ENCODE assay signal across 25 cellular contexts in genomic region chr18:621181-621580, GRCh38. TPM values are rescaled to one million over a fixed set of nuclear protein-coding genes. Genes with fewer than 3 reads are reported as not detected.
DNase-seq lines count a peak whose midpoint lies in the region; ATAC-seq, FAIRE-seq and TF ChIP-seq lines count a peak whose summit lies in the region.
"Had no signal": no experiment of that assay in that cellular context is flagged by ENCODE, and none has a peak within 500 bp of the region (broad histone marks: within the 10 kb centered on the region; RNA-seq: fewer than 3 reads in every experiment).

No MANE protein-coding gene starts in this region.

- intact Hi-C loops in HepG2 (cut with micrococcal nuclease; ENCODE audit: unreplicated experiment) = loop anchor here (5.0 to 10.0 kb wide), 2 partner anchors 36 to 84 kb away; partner anchors contain the start of gene TYMS
- intact Hi-C loops in right lobe of liver (cut with DNase I) = no loop called here

- H4K20me1 ChIP-seq in HepG2 (ENCODE audit: insufficient read depth, low read length) = no peaks in the 10 kb centered on the region

- in situ Hi-C loops in HepG2 (cut with HindIII; ENCODE audit: extremely low pct_ligation_motif_present, low pct_unique_long_range_greater_than_20kb) = loop anchor here (25.0 kb wide), 1 partner anchor 216 kb away; no protein-coding TSS in a partner anchor

- no peak for TF ChIP-seq CTCF in HepG2 (CRISPR knock-in tag; IDR thresholded peaks at IDR 0.05)
- TF ChIP-seq CTCF in right lobe of liver (IDR thresholded peaks at IDR 0.05) = no peak
- no peak for TF ChIP-seq CTCF in foreskin fibroblast (IDR thresholded peaks at IDR 0.05; ENCODE audit: low read depth, low read length)
- TF ChIP-seq CTCF in HFFc6 (IDR thresholded peaks at IDR 0.05) = no peak

- BruUV-seq in HepG2 (replicated peaks; lab: Mats Ljungman, UMichigan) = no TSS peak

- H3K36me3 Mint-ChIP-seq in immature natural killer cell = no peaks in the 10 kb centered on the region
- H3K36me3 Mint-ChIP-seq in HFFc6 (ENCODE audit: low read depth) = no peaks in the 10 kb centered on the region
- H3K36me3 Mint-ChIP-seq: CD4-positive, alpha-beta memory T cell; type B pancreatic cell had no signal

- no peaks in the 10 kb centered on the region for H3K9me3 Mint-ChIP-seq in immature natural killer cell
- H3K9me3 Mint-ChIP-seq in HFFc6 = no peaks in the 10 kb centered on the region
- H3K9me3 Mint-ChIP-seq: CD4-positive, alpha-beta memory T cell; stimulated activated naive CD8-positive, alpha-beta T cell treated with anti-CD3 and anti-CD28 coated beads, Interleukin-15, amount 100 ng/mL, for 72 hours; type B pancreatic cell had no signal

- H2AFZ ChIP-seq in HepG2 (ENCODE audit: low read length) = no peak overlapping the region

- H3K4me1 Mint-ChIP-seq in immature natural killer cell = peaks cover 0 to 1% of the 10 kb centered on the region in 2 donors
- peaks cover 5% of the 10 kb centered on the region; the same call in 1 of the 2 replicates for H3K4me1 Mint-ChIP-seq in HFFc6 (ENCODE audit: low read depth)
- H3K4me1 Mint-ChIP-seq: stimulated activated naive CD8-positive, alpha-beta T cell treated with anti-CD3 and anti-CD28 coated beads, Interleukin-15, amount 100 ng/mL, for 72 hours had no signal

- H3K27me3 ChIP-seq in HepG2 (ENCODE audit: control insufficient read depth in 1 of 2, insufficient read depth in 2 of 2, low read length in 2 of 2) = peaks cover 0 to 5% of the 10 kb centered on the region in 2 experiments; a peak in 2 of 5 replicates
- no peaks in the 10 kb centered on the region for H3K27me3 ChIP-seq in right lobe of liver
- H3K27me3 ChIP-seq: sigmoid colon had no signal

- H3K36me3 ChIP-seq in HepG2 (replicated peaks in 1 of 2; ENCODE audit: control insufficient read depth in 1 of 2, insufficient read depth in 2 of 2, low read length in 2 of 2) (no peaks in the 10 kb centered on the region), right lobe of liver (no peaks in the 10 kb centered on the region)
- H3K36me3 ChIP-seq: lower lobe of right lung, sigmoid colon had no signal

- H3K4me1 ChIP-seq in HepG2 (ENCODE audit: insufficient read depth, low read length) = peaks cover 6% of the 10 kb centered on the region
- no peaks in the 10 kb centered on the region for H3K4me1 ChIP-seq in right lobe of liver
- H3K4me1 ChIP-seq: sigmoid colon had no signal

- H3K27ac ChIP-seq in HepG2 (ENCODE audit: extremely low read length, insufficient read depth, low read length) = no peak overlapping the region
- no peak overlapping the region for H3K27ac ChIP-seq in right lobe of liver
- H3K27ac ChIP-seq: lower lobe of right lung, sigmoid colon had no signal

- ATAC-seq in HepG2 (peak; percentile 39; the same call in 2 of the 3 replicates), right lobe of liver (no peak)
- ATAC-seq: stimulated activated naive CD8-positive, alpha-beta T cell treated with anti-CD3 and anti-CD28 coated beads, Interleukin-15, amount 100 ng/mL, for 72 hours had no signal

- WGBS in HepG2 (ENCODE audit: low lambda C conversion rate) = 0% methylated on average over 3 of the region's 4 CpGs
- WGBS in right lobe of liver (ENCODE audit: insufficient coverage, low coverage, low lambda C conversion rate, missing lambda C conversion rate) = 28% methylated on average over 4 of the region's 4 CpGs

- POLR2A ChIA-PET in HepG2 (lab: Yijun Ruan, JAX) = no interaction called here

- no peak overlapping the region for H3K4me3 ChIP-seq in HepG2 (replicated peaks in 1 of 3; ENCODE audit: insufficient read depth in 1 of 3, low read depth in 2 of 3, low read length in 3 of 3)
- H3K4me3 ChIP-seq in right lobe of liver = no peak overlapping the region
- no peak overlapping the region for H3K4me3 ChIP-seq in foreskin fibroblast (ENCODE audit: low read depth in 1 of 2, low read length in 2 of 2)
- H3K4me3 ChIP-seq: lower lobe of right lung, sigmoid colon had no signal

- H3K9me3 ChIP-seq in HepG2 (ENCODE audit: low read length) (no peaks in the 10 kb centered on the region), right lobe of liver (no peaks in the 10 kb centered on the region)
- H3K9me3 ChIP-seq: lower lobe of right lung, sigmoid colon had no signal

- H3K4me2 ChIP-seq in HepG2 (ENCODE audit: low read depth, low read length) = no peak overlapping the region

- FAIRE-seq in HepG2 (lab: Jason Lieb, UNC) = no peak
- FAIRE-seq: H1 had no signal

- H3K4me3 Mint-ChIP-seq in immature natural killer cell = no peak overlapping the region
- no peak overlapping the region for H3K4me3 Mint-ChIP-seq in HFFc6
- H3K4me3 Mint-ChIP-seq: CD4-positive, alpha-beta memory T cell; stimulated activated naive CD8-positive, alpha-beta T cell treated with anti-CD3 and anti-CD28 coated beads, Interleukin-15, amount 100 ng/mL, for 72 hours; type B pancreatic cell had no signal

- no peak overlapping the region for H3K9ac ChIP-seq in HepG2 (ENCODE audit: insufficient read depth, low read depth, low read length)

- TF ChIP-seq POLR2A in HepG2 (IDR thresholded peaks at IDR 0.05; ENCODE audit: insufficient read depth in 1 of 2, low read depth in 2 of 2, low read length in 2 of 2) (no peak), right lobe of liver (IDR thresholded peaks at IDR 0.05) (no peak)

- no peak for TF ChIP-seq RAD21 in HepG2 (CRISPR knock-in tag; IDR thresholded peaks at IDR 0.05)

- H3K27me3 Mint-ChIP-seq in immature natural killer cell (ENCODE audit: low read depth in 3 of 3) (peaks cover 4 to 6% (median 4%) of the 10 kb centered on the region in 3 donors), HFFc6 (ENCODE audit: insufficient read depth) (peaks cover 27% of the 10 kb centered on the region)
- H3K27me3 Mint-ChIP-seq: stimulated activated naive CD8-positive, alpha-beta T cell treated with anti-CD3 and anti-CD28 coated beads, Interleukin-15, amount 100 ng/mL, for 72 hours had no signal

- TF ChIP-seq EP300 in HepG2 (IDR thresholded peaks at IDR 0.05; ENCODE audit: low read depth in 2 of 2, low read length in 2 of 2) (no peak), HepG2 (CRISPR knock-in tag; IDR thresholded peaks at IDR 0.05; ENCODE audit: borderline replicate concordance) (no peak)

- H3K27ac Mint-ChIP-seq in immature natural killer cell = no peak overlapping the region
- no peak overlapping the region for H3K27ac Mint-ChIP-seq in HFFc6
- H3K27ac Mint-ChIP-seq: CD4-positive, alpha-beta memory T cell; stimulated activated naive CD8-positive, alpha-beta T cell treated with anti-CD3 and anti-CD28 coated beads, Interleukin-15, amount 100 ng/mL, for 72 hours; type B pancreatic cell had no signal

- no peaks in the 10 kb centered on the region for H3K79me2 ChIP-seq in HepG2 (ENCODE audit: insufficient read depth, low read length)

- CTCF ChIA-PET in HepG2 (lab: Yijun Ruan, JAX; ENCODE audit: low intra/inter-chr PET ratio, low total read pairs) = no interaction called here

- DNase-seq in HepG2 (ENCODE audit: low spot score) (no peak), right lobe of liver (no peak), SK-N-DZ (ENCODE audit: low spot score) (peak; percentile 37), foreskin fibroblast (peak; percentile 76 to 89), immature natural killer cell (no peak), dermis blood vessel endothelial cell (no peak), HFFc6 (no peak), NCI-H2107 treated with DMSO at 0.1 percent for 48 hours (lab: John Stamatoyannopoulos, UW; ENCODE audit: unreplicated experiment) (no peak)
- DNase-seq: activated naive CD4-positive, alpha-beta T cell; activated T-cell treated with anti-CD3 and anti-CD28 coated beads for 4 hours; aorta; CD4-positive, alpha-beta memory T cell; DMS53; KG1; lower lobe of right lung; NCI-H1105 treated with DMSO at 0.1 percent for 48 hours; NK-92 treated with Interleukin-12 subunit alpha and Interleukin-12 subunit beta, amount 100 ng/mL, for 24 hours; sigmoid colon; stimulated activated CD4-positive, alpha-beta T cell treated with anti-CD3 and anti-CD28 coated beads, Interleukin-1b, Interleukin-23, amount 100 ng/mL, for 48 hours; stimulated activated naive CD8-positive, alpha-beta T cell treated with anti-CD3 and anti-CD28 coated beads, Interleukin-15, amount 100 ng/mL, for 72 hours had no signal

RNA-seq across cellular contexts. Expression of gene CLUL1, which starts 24.4 kb away (rescaled TPM):
- not detected in 2 replicates for total RNA-seq in HepG2 (2016; rRNA removed; fragmentation: Illumina TruSeq; extraction: Trizol)
- not detected in 2 replicates for total RNA-seq in HepG2 (2016; cell fraction: cytosol; rRNA removed; fragmentation: Illumina TruSeq; extraction: Trizol; ENCODE audit: low read depth)
- 0.06 TPM in 1 of 2 replicates, not detected in the other for total RNA-seq in HepG2 (2016; cell fraction: insoluble cytoplasmic fraction; rRNA removed; fragmentation: Illumina TruSeq; extraction: Trizol)
- total RNA-seq in HepG2 (2016; cell fraction: membrane; rRNA removed; fragmentation: Illumina TruSeq; extraction: Trizol) = 0.46 TPM in 1 of 2 replicates, not detected in the other
- not detected in 2 replicates for total RNA-seq in HepG2 (2016; cell fraction: nucleus; rRNA removed; fragmentation: Illumina TruSeq; extraction: Trizol)
- polyA plus RNA-seq in HepG2 (2011; rRNA removed) = 0.04 and 0.05 TPM in 2 replicates
- polyA plus RNA-seq in HepG2 (2011; cell fraction: cytosol; rRNA removed) = 0.09 and 0.13 TPM in 2 replicates
- polyA plus RNA-seq in HepG2 (2011; cell fraction: nucleus; rRNA removed) = not detected in 2 replicates
- polyA plus RNA-seq in HepG2 (2012) = 0.13 and 0.16 TPM in 2 replicates
- 0.08 and 0.17 TPM in 2 replicates for polyA plus RNA-seq in HepG2 (2016; cell fraction: cytosol; fragmentation: Illumina TruSeq; extraction: Trizol; ENCODE audit: low read depth)
- polyA plus RNA-seq in HepG2 (2016; cell fraction: insoluble cytoplasmic fraction; fragmentation: Illumina TruSeq; extraction: Trizol; ENCODE audit: low read depth) = not detected in 2 replicates
- polyA plus RNA-seq in HepG2 (2016; cell fraction: membrane; fragmentation: Illumina TruSeq; extraction: Trizol; ENCODE audit: low read depth) = not detected in 2 replicates
- polyA plus RNA-seq in HepG2 (2016; cell fraction: nucleus; fragmentation: Illumina TruSeq; extraction: Trizol; ENCODE audit: insufficient read depth, low read depth) = not detected in 2 replicates
- not detected in 2 replicates for polyA minus RNA-seq in HepG2 (2011; rRNA and poly(A)+ RNA removed; ENCODE audit: low replicate concordance)
- polyA minus RNA-seq in HepG2 (2011; cell fraction: cytosol; rRNA and poly(A)+ RNA removed) = not detected in 2 replicates
- polyA minus RNA-seq in HepG2 (2011; cell fraction: nucleus; rRNA and poly(A)+ RNA removed) = 0.64 TPM in 1 of 2 replicates, not detected in the other
- total RNA-seq in right lobe of liver = not detected
- polyA plus RNA-seq in SK-N-DZ (2014; cell fraction: cytosol; rRNA removed) = 0.21 TPM in 1 of 2 replicates, not detected in the other
- not detected in 2 replicates for polyA plus RNA-seq in SK-N-DZ (2014; cell fraction: nucleus; rRNA removed)
- polyA plus RNA-seq in immature natural killer cell = under 1 TPM in 1 of 3 donors, not detected in 2; 0.24 TPM
- total RNA-seq in dermis blood vessel endothelial cell = under 0.01 and 0.05 TPM in 2 replicates
- not detected for total RNA-seq in HFFc6 (2021; fragmentation: NEBNext Ultra II Directional; extraction: Animal tissue kit (Norgen Biotek cat#: 25700))
- total RNA-seq: aorta; CD4-positive, alpha-beta memory T cell; chondrocyte; glomerular endothelial cell; H1 had no signal
- polyA plus RNA-seq: aorta; CD4-positive, alpha-beta memory T cell had no signal

RNA-seq across cellular contexts. Expression of gene TYMS, which starts 36.3 kb away (rescaled TPM):
- total RNA-seq in HepG2 (2016; rRNA removed; fragmentation: Illumina TruSeq; extraction: Trizol) (80.1 and 186 TPM in 2 replicates), right lobe of liver (10 to 100 TPM in 1 of 6 experiments, 1 to 10 TPM in 5; 1.1 to 14.9 (median 4.2) TPM), dermis blood vessel endothelial cell (22.6 and 132 TPM in 2 replicates)
- total RNA-seq in HepG2 (2016; cell fraction: cytosol; rRNA removed; fragmentation: Illumina TruSeq; extraction: Trizol; ENCODE audit: low read depth) = 27.2 and 31.4 TPM in 2 replicates
- total RNA-seq in HepG2 (2016; cell fraction: insoluble cytoplasmic fraction; rRNA removed; fragmentation: Illumina TruSeq; extraction: Trizol) = 77.9 and 183 TPM in 2 replicates
- total RNA-seq in HepG2 (2016; cell fraction: membrane; rRNA removed; fragmentation: Illumina TruSeq; extraction: Trizol) = 91.3 and 92.9 TPM in 2 replicates
- total RNA-seq in HepG2 (2016; cell fraction: nucleus; rRNA removed; fragmentation: Illumina TruSeq; extraction: Trizol) = 89.4 and 101 TPM in 2 replicates
- polyA plus RNA-seq in HepG2 (2011; rRNA removed) (84.9 and 106 TPM in 2 replicates), immature natural killer cell (10 to 100 TPM; 12.6 to 16.9 (median 14.5) TPM)
- polyA plus RNA-seq in HepG2 (2011; cell fraction: cytosol; rRNA removed) = 66.6 and 93.1 TPM in 2 replicates
- 30.9 and 37.2 TPM in 2 replicates for polyA plus RNA-seq in HepG2 (2011; cell fraction: nucleus; rRNA removed)
- 69.5 and 111 TPM in 2 replicates for polyA plus RNA-seq in HepG2 (2012)
- 61.0 and 61.1 TPM in 2 replicates for polyA plus RNA-seq in HepG2 (2016; cell fraction: cytosol; fragmentation: Illumina TruSeq; extraction: Trizol; ENCODE audit: low read depth)
- polyA plus RNA-seq in HepG2 (2016; cell fraction: insoluble cytoplasmic fraction; fragmentation: Illumina TruSeq; extraction: Trizol; ENCODE audit: low read depth) = 396 and 406 TPM in 2 replicates
- polyA plus RNA-seq in HepG2 (2016; cell fraction: membrane; fragmentation: Illumina TruSeq; extraction: Trizol; ENCODE audit: low read depth) = 107 and 113 TPM in 2 replicates
- 245 and 246 TPM in 2 replicates for polyA plus RNA-seq in HepG2 (2016; cell fraction: nucleus; fragmentation: Illumina TruSeq; extraction: Trizol; ENCODE audit: insufficient read depth, low read depth)
- polyA minus RNA-seq in HepG2 (2011; rRNA and poly(A)+ RNA removed; ENCODE audit: low replicate concordance) = 242 and 518 TPM in 2 replicates
- polyA minus RNA-seq in HepG2 (2011; cell fraction: cytosol; rRNA and poly(A)+ RNA removed) = 59.7 and 82.7 TPM in 2 replicates
- polyA minus RNA-seq in HepG2 (2011; cell fraction: nucleus; rRNA and poly(A)+ RNA removed) = 20.8 and 28.3 TPM in 2 replicates
- polyA plus RNA-seq in SK-N-DZ (2014; cell fraction: cytosol; rRNA removed) = 102 and 120 TPM in 2 replicates
- polyA plus RNA-seq in SK-N-DZ (2014; cell fraction: nucleus; rRNA removed) = 79.7 and 194 TPM in 2 replicates
- total RNA-seq in HFFc6 (2021; fragmentation: NEBNext Ultra II Directional; extraction: Animal tissue kit (Norgen Biotek cat#: 25700)) = 100 to 1,000 TPM in 5 of 6 experiments, 10 to 100 TPM in 1; 88.6 to 179 (median 153) TPM
- total RNA-seq: CD4-positive, alpha-beta memory T cell had no signal

RNA-seq across cellular contexts. Expression of gene CETN1, which starts 41.0 kb away (rescaled TPM):
- total RNA-seq in HepG2 (2016; rRNA removed; fragmentation: Illumina TruSeq; extraction: Trizol) (not detected in 2 replicates), right lobe of liver (not detected), dermis blood vessel endothelial cell (not detected in 2 replicates)
- total RNA-seq in HepG2 (2016; cell fraction: cytosol; rRNA removed; fragmentation: Illumina TruSeq; extraction: Trizol; ENCODE audit: low read depth) = not detected in 2 replicates
- not detected in 2 replicates for total RNA-seq in HepG2 (2016; cell fraction: insoluble cytoplasmic fraction; rRNA removed; fragmentation: Illumina TruSeq; extraction: Trizol)
- not detected in 2 replicates for total RNA-seq in HepG2 (2016; cell fraction: membrane; rRNA removed; fragmentation: Illumina TruSeq; extraction: Trizol)
- not detected in 2 replicates for total RNA-seq in HepG2 (2016; cell fraction: nucleus; rRNA removed; fragmentation: Illumina TruSeq; extraction: Trizol)
- polyA plus RNA-seq in HepG2 (2011; rRNA removed) (not detected in 2 replicates), immature natural killer cell (not detected)
- polyA plus RNA-seq in HepG2 (2011; cell fraction: cytosol; rRNA removed) = not detected in 2 replicates
- not detected in 2 replicates for polyA plus RNA-seq in HepG2 (2011; cell fraction: nucleus; rRNA removed)
- polyA plus RNA-seq in HepG2 (2012) = not detected in 2 replicates
- not detected in 2 replicates for polyA plus RNA-seq in HepG2 (2016; cell fraction: cytosol; fragmentation: Illumina TruSeq; extraction: Trizol; ENCODE audit: low read depth)
- not detected in 2 replicates for polyA plus RNA-seq in HepG2 (2016; cell fraction: insoluble cytoplasmic fraction; fragmentation: Illumina TruSeq; extraction: Trizol; ENCODE audit: low read depth)
- polyA plus RNA-seq in HepG2 (2016; cell fraction: membrane; fragmentation: Illumina TruSeq; extraction: Trizol; ENCODE audit: low read depth) = not detected in 2 replicates
- polyA plus RNA-seq in HepG2 (2016; cell fraction: nucleus; fragmentation: Illumina TruSeq; extraction: Trizol; ENCODE audit: insufficient read depth, low read depth) = not detected in 2 replicates
- not detected in 2 replicates for polyA minus RNA-seq in HepG2 (2011; rRNA and poly(A)+ RNA removed; ENCODE audit: low replicate concordance)
- not detected in 2 replicates for polyA minus RNA-seq in HepG2 (2011; cell fraction: cytosol; rRNA and poly(A)+ RNA removed)
- polyA minus RNA-seq in HepG2 (2011; cell fraction: nucleus; rRNA and poly(A)+ RNA removed) = not detected in 2 replicates
- not detected in 2 replicates for polyA plus RNA-seq in SK-N-DZ (2014; cell fraction: cytosol; rRNA removed)
- not detected in 2 replicates for polyA plus RNA-seq in SK-N-DZ (2014; cell fraction: nucleus; rRNA removed)
- not detected for total RNA-seq in HFFc6 (2021; fragmentation: NEBNext Ultra II Directional; extraction: Animal tissue kit (Norgen Biotek cat#: 25700))
- total RNA-seq: aorta; CD4-positive, alpha-beta memory T cell; chondrocyte; glomerular endothelial cell; H1; lower lobe of right lung; osteocyte; sigmoid colon had no signal
- polyA plus RNA-seq: aorta; CD4-positive, alpha-beta memory T cell; H1; sigmoid colon had no signal

Comparison
In these comparisons a context has a peak if more than half of its experiments do, and no peak if none do; other contexts are left out.
1. DNase-seq: peak in SK-N-DZ (single experiment) and foreskin fibroblast (2 of 2); none in HepG2 (single experiment), right lobe of liver (0 of 3), immature natural killer cell (0 of 3), dermis blood vessel endothelial cell (single experiment), HFFc6 (single experiment) and NCI-H2107 treated with DMSO at 0.1 percent for 48 hours (single experiment).